Comparison of ENCODE assay signal across 8 cellular contexts in the genomic region with DNA sequence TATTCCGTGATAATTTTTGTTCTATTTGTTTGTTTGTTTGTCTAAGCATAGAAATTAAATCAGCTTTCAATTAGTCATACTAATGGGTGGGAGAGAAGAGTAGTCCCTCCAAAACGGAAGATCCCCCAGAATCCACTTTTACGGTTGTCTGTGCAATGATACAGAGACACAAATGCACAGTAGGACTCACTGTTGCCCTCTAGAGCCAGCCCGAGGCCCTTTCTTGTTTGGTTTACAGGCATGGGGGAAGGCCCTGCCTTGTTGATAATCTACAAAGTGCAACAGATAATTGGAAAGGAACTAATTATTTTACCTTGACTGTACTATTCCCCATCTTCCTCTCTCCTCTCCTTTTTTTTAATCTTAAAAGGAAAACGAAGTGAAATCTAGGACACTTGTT.
DNase-seq lines count a peak whose midpoint lies in the region; ATAC-seq and TF ChIP-seq lines count a peak whose summit lies in the region.

No MANE protein-coding gene starts in this region.

- peaks cover 9% of the 10 kb centered on the region for H3K27me3 Mint-ChIP-seq in activated naive CD8-positive, alpha-beta T cell treated with anti-CD3 and anti-CD28 coated beads, Interleukin-2, amount 10 ng/mL, durations not matched to agents 7 days and 5 days

- POLR2A ChIA-PET in activated naive CD8-positive, alpha-beta T cell treated with anti-CD3 and anti-CD28 coated beads, Interleukin-2, amount 10 ng/mL, durations not matched to agents 7 days and 5 days (lab: Charles Lee), result no interaction called here

- peaks cover 45% of the 10 kb centered on the region for H3K4me1 Mint-ChIP-seq in activated naive CD8-positive, alpha-beta T cell treated with anti-CD3 and anti-CD28 coated beads, Interleukin-2, amount 10 ng/mL, durations not matched to agents 7 days and 5 days

- H3K9me3 ChIP-seq in Peyer's patch, result no peaks in the 10 kb centered on the region

- H3K36me3 ChIP-seq in Peyer's patch, result no peaks in the 10 kb centered on the region

- ATAC-seq in activated naive CD8-positive, alpha-beta T cell treated with anti-CD3 and anti-CD28 coated beads, Interleukin-2, amount 10 ng/mL, durations not matched to agents 7 days and 5 days (ENCODE audit: low read depth), result peak; percentile 24

- H3K36me3 Mint-ChIP-seq in activated naive CD8-positive, alpha-beta T cell treated with anti-CD3 and anti-CD28 coated beads, Interleukin-2, amount 10 ng/mL, durations not matched to agents 7 days and 5 days, result peaks cover 2% of the 10 kb centered on the region

- in situ Hi-C loops in GM13976 (cut with MboI; ENCODE audit: low sequenced_read_pairs, unreplicated experiment), result loop anchor here (25.0 kb wide), 1 partner anchor 184 kb away; no protein-coding TSS in a partner anchor

- TF ChIP-seq CTCF in GM13976 (IDR thresholded peaks at IDR 0.05; ENCODE audit: borderline replicate concordance, control extremely low read depth, extremely low read depth, insufficient read depth, missing control alignments) (peak; percentile 53), Peyer's patch (IDR thresholded peaks at IDR 0.05) (peak in 4 of 6 experiments; percentile 37 to 53 (median 41))

- no peaks in the 10 kb centered on the region for H3K4me1 ChIP-seq in Peyer's patch

- H3K4me3 ChIP-seq in Peyer's patch, result no peak overlapping the region

- H3K9me3 Mint-ChIP-seq in activated naive CD8-positive, alpha-beta T cell treated with anti-CD3 and anti-CD28 coated beads, Interleukin-2, amount 10 ng/mL, durations not matched to agents 7 days and 5 days, result no peaks in the 10 kb centered on the region

- DNase-seq in AG20443 (ENCODE audit: low spot score) (peak; percentile 35), GM13976 (ENCODE audit: low spot score) (peak; percentile 52), Peyer's patch (peak in 2 of 3 donors; percentile 54 to 78), left kidney (ENCODE audit: low read depth, low spot score) (peak; percentile 52), superior temporal gyrus (ENCODE audit: extremely low spot score) (peak; percentile 46), NCI-H446 treated with DMSO at 0.1 percent for 48 hours (lab: John Stamatoyannopoulos, UW) (no peak), T1000 (lab: John Stamatoyannopoulos, UW) (no peak)
- DNase-seq in activated naive CD8-positive, alpha-beta T cell treated with anti-CD3 and anti-CD28 coated beads, Interleukin-2, amount 10 ng/mL, durations not matched to agents 7 days and 5 days, result no peak

- no peak for TF ChIP-seq POLR2A in Peyer's patch (IDR thresholded peaks at IDR 0.05)

- no peaks in the 10 kb centered on the region for H3K27me3 ChIP-seq in Peyer's patch

- H3K4me3 Mint-ChIP-seq in activated naive CD8-positive, alpha-beta T cell treated with anti-CD3 and anti-CD28 coated beads, Interleukin-2, amount 10 ng/mL, durations not matched to agents 7 days and 5 days, result no peak overlapping the region

- no peak overlapping the region for H3K27ac ChIP-seq in Peyer's patch

- H3K27ac Mint-ChIP-seq in activated naive CD8-positive, alpha-beta T cell treated with anti-CD3 and anti-CD28 coated beads, Interleukin-2, amount 10 ng/mL, durations not matched to agents 7 days and 5 days, result no peak overlapping the region

Comparison
In these comparisons a context has a peak if more than half of its experiments do, and no peak if none do; other contexts are left out.
1. DNase-seq: peak in AG20443 (single experiment), GM13976 (single experiment), Peyer's patch (2 of 3), left kidney (single experiment) and superior temporal gyrus (single experiment); none in activated naive CD8-positive, alpha-beta T cell treated with anti-CD3 and anti-CD28 coated beads, Interleukin-2, amount 10 ng/mL, durations not matched to agents 7 days and 5 days (single experiment), NCI-H446 treated with DMSO at 0.1 percent for 48 hours (single experiment) and T1000 (single experiment).